In genomic region chr12:55745361-55746146, GRCh38 we compare ENCODE assay signal across 1 cellular context.
TF ChIP-seq lines count a peak whose summit lies in the region.

No MANE protein-coding gene starts in this region.

TF ChIP-seq in H1, 55 proteins besides CTCF, POLR2A, EP300 and RAD21:
- TF ChIP-seq GTF2F1 (IDR thresholded peaks at IDR 0.05; ENCODE audit: borderline replicate concordance, low read depth, low read length) = no peak
- TF ChIP-seq RBBP5 (IDR thresholded peaks at IDR 0.05; ENCODE audit: borderline replicate concordance, low read depth, low read length) = no peak
- no peak for TF ChIP-seq SRF (IDR thresholded peaks at IDR 0.05; ENCODE audit: low read depth, low read length)
- 0 out of 4 replicates have a peak, but pooled peaks have one; percentile 7 to 16 for TF ChIP-seq SIN3A (conservative IDR thresholded peaks at IDR 0.05 in 1 of 2, IDR thresholded peaks at IDR 0.05 in 1 of 2; ENCODE audit: low read depth in 1 of 2, low read length in 2 of 2)
- TF ChIP-seq SP1 (IDR thresholded peaks at IDR 0.05; ENCODE audit: low read depth, low read length) = peak; percentile 76; the same call in 1 of the 2 replicates
- TF ChIP-seq, protein P1, sequence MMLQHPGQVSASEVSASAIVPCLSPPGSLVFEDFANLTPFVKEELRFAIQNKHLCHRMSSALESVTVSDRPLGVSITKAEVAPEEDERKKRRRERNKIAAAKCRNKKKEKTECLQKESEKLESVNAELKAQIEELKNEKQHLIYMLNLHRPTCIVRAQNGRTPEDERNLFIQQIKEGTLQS (IDR thresholded peaks at IDR 0.05; ENCODE audit: insufficient read depth, low read depth, low read length) = no peak
- TF ChIP-seq BCL11A (IDR thresholded peaks at IDR 0.05; ENCODE audit: low read depth in 2 of 2, low read length in 2 of 2) = no peak
- peak; percentile 75; the same call in 1 of the 2 replicates for TF ChIP-seq EGR1 (IDR thresholded peaks at IDR 0.05; ENCODE audit: borderline replicate concordance, low read depth, low read length)
- no peak for TF ChIP-seq KDM5A (IDR thresholded peaks at IDR 0.05; ENCODE audit: low read length)
- TF ChIP-seq, protein P2, sequence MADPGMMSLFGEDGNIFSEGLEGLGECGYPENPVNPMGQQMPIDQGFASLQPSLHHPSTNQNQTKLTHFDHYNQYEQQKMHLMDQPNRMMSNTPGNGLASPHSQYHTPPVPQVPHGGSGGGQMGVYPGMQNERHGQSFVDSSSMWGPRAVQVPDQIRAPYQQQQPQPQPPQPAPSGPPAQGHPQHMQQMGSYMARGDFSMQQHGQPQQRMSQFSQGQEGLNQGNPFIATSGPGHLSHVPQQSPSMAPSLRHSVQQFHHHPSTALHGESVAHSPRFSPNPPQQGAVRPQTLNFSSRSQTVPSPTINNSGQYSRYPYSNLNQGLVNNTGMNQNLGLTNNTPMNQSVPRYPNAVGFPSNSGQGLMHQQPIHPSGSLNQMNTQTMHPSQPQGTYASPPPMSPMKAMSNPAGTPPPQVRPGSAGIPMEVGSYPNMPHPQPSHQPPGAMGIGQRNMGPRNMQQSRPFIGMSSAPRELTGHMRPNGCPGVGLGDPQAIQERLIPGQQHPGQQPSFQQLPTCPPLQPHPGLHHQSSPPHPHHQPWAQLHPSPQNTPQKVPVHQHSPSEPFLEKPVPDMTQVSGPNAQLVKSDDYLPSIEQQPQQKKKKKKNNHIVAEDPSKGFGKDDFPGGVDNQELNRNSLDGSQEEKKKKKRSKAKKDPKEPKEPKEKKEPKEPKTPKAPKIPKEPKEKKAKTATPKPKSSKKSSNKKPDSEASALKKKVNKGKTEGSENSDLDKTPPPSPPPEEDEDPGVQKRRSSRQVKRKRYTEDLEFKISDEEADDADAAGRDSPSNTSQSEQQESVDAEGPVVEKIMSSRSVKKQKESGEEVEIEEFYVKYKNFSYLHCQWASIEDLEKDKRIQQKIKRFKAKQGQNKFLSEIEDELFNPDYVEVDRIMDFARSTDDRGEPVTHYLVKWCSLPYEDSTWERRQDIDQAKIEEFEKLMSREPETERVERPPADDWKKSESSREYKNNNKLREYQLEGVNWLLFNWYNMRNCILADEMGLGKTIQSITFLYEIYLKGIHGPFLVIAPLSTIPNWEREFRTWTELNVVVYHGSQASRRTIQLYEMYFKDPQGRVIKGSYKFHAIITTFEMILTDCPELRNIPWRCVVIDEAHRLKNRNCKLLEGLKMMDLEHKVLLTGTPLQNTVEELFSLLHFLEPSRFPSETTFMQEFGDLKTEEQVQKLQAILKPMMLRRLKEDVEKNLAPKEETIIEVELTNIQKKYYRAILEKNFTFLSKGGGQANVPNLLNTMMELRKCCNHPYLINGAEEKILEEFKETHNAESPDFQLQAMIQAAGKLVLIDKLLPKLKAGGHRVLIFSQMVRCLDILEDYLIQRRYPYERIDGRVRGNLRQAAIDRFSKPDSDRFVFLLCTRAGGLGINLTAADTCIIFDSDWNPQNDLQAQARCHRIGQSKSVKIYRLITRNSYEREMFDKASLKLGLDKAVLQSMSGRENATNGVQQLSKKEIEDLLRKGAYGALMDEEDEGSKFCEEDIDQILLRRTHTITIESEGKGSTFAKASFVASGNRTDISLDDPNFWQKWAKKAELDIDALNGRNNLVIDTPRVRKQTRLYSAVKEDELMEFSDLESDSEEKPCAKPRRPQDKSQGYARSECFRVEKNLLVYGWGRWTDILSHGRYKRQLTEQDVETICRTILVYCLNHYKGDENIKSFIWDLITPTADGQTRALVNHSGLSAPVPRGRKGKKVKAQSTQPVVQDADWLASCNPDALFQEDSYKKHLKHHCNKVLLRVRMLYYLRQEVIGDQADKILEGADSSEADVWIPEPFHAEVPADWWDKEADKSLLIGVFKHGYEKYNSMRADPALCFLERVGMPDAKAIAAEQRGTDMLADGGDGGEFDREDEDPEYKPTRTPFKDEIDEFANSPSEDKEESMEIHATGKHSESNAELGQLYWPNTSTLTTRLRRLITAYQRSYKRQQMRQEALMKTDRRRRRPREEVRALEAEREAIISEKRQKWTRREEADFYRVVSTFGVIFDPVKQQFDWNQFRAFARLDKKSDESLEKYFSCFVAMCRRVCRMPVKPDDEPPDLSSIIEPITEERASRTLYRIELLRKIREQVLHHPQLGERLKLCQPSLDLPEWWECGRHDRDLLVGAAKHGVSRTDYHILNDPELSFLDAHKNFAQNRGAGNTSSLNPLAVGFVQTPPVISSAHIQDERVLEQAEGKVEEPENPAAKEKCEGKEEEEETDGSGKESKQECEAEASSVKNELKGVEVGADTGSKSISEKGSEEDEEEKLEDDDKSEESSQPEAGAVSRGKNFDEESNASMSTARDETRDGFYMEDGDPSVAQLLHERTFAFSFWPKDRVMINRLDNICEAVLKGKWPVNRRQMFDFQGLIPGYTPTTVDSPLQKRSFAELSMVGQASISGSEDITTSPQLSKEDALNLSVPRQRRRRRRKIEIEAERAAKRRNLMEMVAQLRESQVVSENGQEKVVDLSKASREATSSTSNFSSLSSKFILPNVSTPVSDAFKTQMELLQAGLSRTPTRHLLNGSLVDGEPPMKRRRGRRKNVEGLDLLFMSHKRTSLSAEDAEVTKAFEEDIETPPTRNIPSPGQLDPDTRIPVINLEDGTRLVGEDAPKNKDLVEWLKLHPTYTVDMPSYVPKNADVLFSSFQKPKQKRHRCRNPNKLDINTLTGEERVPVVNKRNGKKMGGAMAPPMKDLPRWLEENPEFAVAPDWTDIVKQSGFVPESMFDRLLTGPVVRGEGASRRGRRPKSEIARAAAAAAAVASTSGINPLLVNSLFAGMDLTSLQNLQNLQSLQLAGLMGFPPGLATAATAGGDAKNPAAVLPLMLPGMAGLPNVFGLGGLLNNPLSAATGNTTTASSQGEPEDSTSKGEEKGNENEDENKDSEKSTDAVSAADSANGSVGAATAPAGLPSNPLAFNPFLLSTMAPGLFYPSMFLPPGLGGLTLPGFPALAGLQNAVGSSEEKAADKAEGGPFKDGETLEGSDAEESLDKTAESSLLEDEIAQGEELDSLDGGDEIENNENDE (IDR thresholded peaks at IDR 0.05; ENCODE audit: insufficient replicate concordance, low read length) = no peak
- TF ChIP-seq ASH2L (IDR thresholded peaks at IDR 0.05; ENCODE audit: low read length) = no peak
- no peak for TF ChIP-seq FOSL1 (IDR thresholded peaks at IDR 0.05; ENCODE audit: insufficient read depth, low read depth, low read length)
- TF ChIP-seq TCF12 (IDR thresholded peaks at IDR 0.05; ENCODE audit: low read depth, low read length) = no peak
- TF ChIP-seq RNF2 (IDR thresholded peaks at IDR 0.05; ENCODE audit: borderline replicate concordance, low read depth, low read length, missing control alignments, poor library complexity, severe bottlenecking) = no peak
- no peak for TF ChIP-seq CHD2 (IDR thresholded peaks at IDR 0.05; ENCODE audit: low read length)
- TF ChIP-seq TBP (IDR thresholded peaks at IDR 0.05; ENCODE audit: low read depth, low read length) = no peak
- no peak for TF ChIP-seq CREB1 (IDR thresholded peaks at IDR 0.05)
- no peak for TF ChIP-seq SP4 (IDR thresholded peaks at IDR 0.05; ENCODE audit: low read length)
- TF ChIP-seq, protein P3, sequence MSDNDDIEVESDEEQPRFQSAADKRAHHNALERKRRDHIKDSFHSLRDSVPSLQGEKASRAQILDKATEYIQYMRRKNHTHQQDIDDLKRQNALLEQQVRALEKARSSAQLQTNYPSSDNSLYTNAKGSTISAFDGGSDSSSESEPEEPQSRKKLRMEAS (IDR thresholded peaks at IDR 0.05) = peak; percentile 47
- TF ChIP-seq, protein P4, sequence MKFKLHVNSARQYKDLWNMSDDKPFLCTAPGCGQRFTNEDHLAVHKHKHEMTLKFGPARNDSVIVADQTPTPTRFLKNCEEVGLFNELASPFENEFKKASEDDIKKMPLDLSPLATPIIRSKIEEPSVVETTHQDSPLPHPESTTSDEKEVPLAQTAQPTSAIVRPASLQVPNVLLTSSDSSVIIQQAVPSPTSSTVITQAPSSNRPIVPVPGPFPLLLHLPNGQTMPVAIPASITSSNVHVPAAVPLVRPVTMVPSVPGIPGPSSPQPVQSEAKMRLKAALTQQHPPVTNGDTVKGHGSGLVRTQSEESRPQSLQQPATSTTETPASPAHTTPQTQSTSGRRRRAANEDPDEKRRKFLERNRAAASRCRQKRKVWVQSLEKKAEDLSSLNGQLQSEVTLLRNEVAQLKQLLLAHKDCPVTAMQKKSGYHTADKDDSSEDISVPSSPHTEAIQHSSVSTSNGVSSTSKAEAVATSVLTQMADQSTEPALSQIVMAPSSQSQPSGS (IDR thresholded peaks at IDR 0.05; ENCODE audit: low read length) = no peak
- TF ChIP-seq, protein P5, sequence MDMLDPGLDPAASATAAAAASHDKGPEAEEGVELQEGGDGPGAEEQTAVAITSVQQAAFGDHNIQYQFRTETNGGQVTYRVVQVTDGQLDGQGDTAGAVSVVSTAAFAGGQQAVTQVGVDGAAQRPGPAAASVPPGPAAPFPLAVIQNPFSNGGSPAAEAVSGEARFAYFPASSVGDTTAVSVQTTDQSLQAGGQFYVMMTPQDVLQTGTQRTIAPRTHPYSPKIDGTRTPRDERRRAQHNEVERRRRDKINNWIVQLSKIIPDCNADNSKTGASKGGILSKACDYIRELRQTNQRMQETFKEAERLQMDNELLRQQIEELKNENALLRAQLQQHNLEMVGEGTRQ (IDR thresholded peaks at IDR 0.05; ENCODE audit: low read length) = no peak
- TF ChIP-seq KDM1A (IDR thresholded peaks at IDR 0.05; ENCODE audit: borderline replicate concordance, low read length) = no peak
- no peak for TF ChIP-seq PHF8 (conservative IDR thresholded peaks at IDR 0.05; ENCODE audit: low read depth, low read length)
- TF ChIP-seq BRCA1 (IDR thresholded peaks at IDR 0.05; ENCODE audit: low read depth, low read length) = no peak
